Comparison of ENCODE assay signal across 5 cellular contexts in the genomic region with DNA sequence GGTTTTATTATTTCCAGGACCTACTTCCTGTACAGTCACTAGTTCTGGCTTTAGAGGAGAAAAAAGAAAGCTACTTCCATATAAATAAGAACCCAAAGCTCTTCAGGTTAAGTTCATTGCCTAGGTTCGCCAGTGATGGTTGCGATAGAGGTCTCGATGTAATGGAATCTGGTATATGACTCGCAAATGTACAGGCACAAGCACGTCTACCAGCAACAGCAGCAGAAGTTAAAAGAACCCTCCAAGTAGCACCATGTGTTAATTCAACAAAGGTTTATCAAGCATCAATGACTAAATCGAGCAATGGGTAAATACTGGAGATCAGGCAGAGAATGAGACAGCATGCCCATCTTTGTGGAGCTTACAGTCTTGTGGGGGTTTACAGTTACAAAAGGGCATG.
"Had no signal": no experiment of that assay in that cellular context is flagged by ENCODE, and none has a peak within 500 bp of the region (broad histone marks: within the 10 kb centered on the region; RNA-seq: fewer than 3 reads in every experiment).

No MANE protein-coding gene starts in this region.

- H3K27ac ChIP-seq: HL-60 had no signal

- DNase-seq: H9, HCEC 1CT had no signal

- H3K4me3 ChIP-seq: GM23338 had no signal

- ATAC-seq: GM23338, HepG2 had no signal
